In the genomic region with DNA sequence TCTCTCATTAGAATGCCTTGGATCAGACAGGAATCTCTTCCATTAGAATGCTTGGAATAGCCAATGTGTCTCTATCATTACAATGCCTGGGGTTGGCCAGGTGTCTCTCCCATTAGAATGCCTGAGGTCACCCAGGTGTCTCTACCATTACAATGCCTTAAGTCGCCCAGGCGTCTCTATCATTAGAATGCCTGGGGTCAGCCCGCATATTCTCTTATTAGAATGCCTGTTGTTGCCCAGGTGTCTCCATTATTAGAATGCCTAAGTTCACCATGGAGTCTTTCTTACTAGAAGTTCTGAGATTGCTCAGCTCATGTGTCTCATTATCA, we compare ENCODE assay signal across 30 cellular contexts.
"Had no signal": no experiment of that assay in that cellular context is flagged by ENCODE, and none has a peak within 500 bp of the region (broad histone marks: within the 10 kb centered on the region; RNA-seq: fewer than 3 reads in every experiment).

No MANE protein-coding gene starts in this region.

- H3K27me3 Mint-ChIP-seq: activated CD4-positive, alpha-beta memory T cell treated with anti-CD3 and anti-CD28 coated beads, Interleukin-2, amount 10 ng/mL, durations not matched to agents 7 days and 5 days; activated CD4-positive, alpha-beta T cell treated with anti-CD3 and anti-CD28 coated beads, Interleukin-2, amount 10 ng/mL, durations not matched to agents 7 days and 5 days; activated naive CD4-positive, alpha-beta T cell treated with anti-CD3 and anti-CD28 coated beads, Interleukin-2, amount 10 ng/mL, durations not matched to agents 7 days and 5 days; activated naive CD8-positive, alpha-beta T cell treated with anti-CD3 and anti-CD28 coated beads, Interleukin-2, amount 10 ng/mL, durations not matched to agents 7 days and 5 days had no signal

- H3K9me3 Mint-ChIP-seq: activated CD4-positive, alpha-beta memory T cell treated with anti-CD3 and anti-CD28 coated beads, Interleukin-2, amount 10 ng/mL, durations not matched to agents 7 days and 5 days; activated CD4-positive, alpha-beta T cell treated with anti-CD3 and anti-CD28 coated beads, Interleukin-2, amount 10 ng/mL, durations not matched to agents 7 days and 5 days; activated naive CD4-positive, alpha-beta T cell treated with anti-CD3 and anti-CD28 coated beads, Interleukin-2, amount 10 ng/mL, durations not matched to agents 7 days and 5 days; activated naive CD4-positive, alpha-beta T cell treated with anti-CD3 and anti-CD28 coated beads, Interleukin-2, amount 50 U/mL, for 72 hours; activated naive CD8-positive, alpha-beta T cell treated with anti-CD3 and anti-CD28 coated beads, Interleukin-2, amount 10 ng/mL, durations not matched to agents 7 days and 5 days; activated T-cell treated with anti-CD3 and anti-CD28 coated beads, Interleukin-2, amount 50 U/mL, for 24 hours; dendritic cell treated with granulocyte-macrophage colony-stimulating factor and Interleukin-4, amounts not matched to agents 40 ng/mL and 50 ng/mL, for 4 days; endodermal cell had no signal

- H3K27ac ChIP-seq: ascending aorta, breast epithelium, cardiac muscle cell, coronary artery, dorsolateral prefrontal cortex had no signal

- H3K9me3 ChIP-seq: ascending aorta, breast epithelium had no signal

- H3K36me3 ChIP-seq: ascending aorta, breast epithelium, cardiac muscle cell had no signal

- H3K36me3 Mint-ChIP-seq: activated naive CD4-positive, alpha-beta T cell treated with anti-CD3 and anti-CD28 coated beads, Interleukin-2, amount 10 ng/mL, durations not matched to agents 7 days and 5 days; activated naive CD4-positive, alpha-beta T cell treated with anti-CD3 and anti-CD28 coated beads, Interleukin-2, amount 50 U/mL, for 72 hours; activated naive CD8-positive, alpha-beta T cell treated with anti-CD3 and anti-CD28 coated beads, Interleukin-2, amount 10 ng/mL, durations not matched to agents 7 days and 5 days; brain had no signal

- H3K4me3 Mint-ChIP-seq: activated CD4-positive, alpha-beta memory T cell treated with anti-CD3 and anti-CD28 coated beads, Interleukin-2, amount 10 ng/mL, durations not matched to agents 7 days and 5 days; activated CD4-positive, alpha-beta T cell treated with anti-CD3 and anti-CD28 coated beads for 36 hours; activated CD4-positive, alpha-beta T cell treated with anti-CD3 and anti-CD28 coated beads, Interleukin-2, amount 10 ng/mL, durations not matched to agents 7 days and 5 days; activated naive CD4-positive, alpha-beta T cell treated with anti-CD3 and anti-CD28 coated beads, Interleukin-2, amount 10 ng/mL, durations not matched to agents 7 days and 5 days; activated naive CD8-positive, alpha-beta T cell treated with anti-CD3 and anti-CD28 coated beads, Interleukin-2, amount 10 ng/mL, durations not matched to agents 7 days and 5 days; activated T-cell treated with anti-CD3 and anti-CD28 coated beads, Interleukin-2, amount 50 U/mL, for 24 hours; activated T-cell treated with anti-CD3 and anti-CD28 coated beads, Interleukin-2, amount 50 U/mL, for 72 hours; brain; dendritic cell treated with granulocyte-macrophage colony-stimulating factor and Interleukin-4, amounts not matched to agents 40 ng/mL and 50 ng/mL, for 4 days; endodermal cell had no signal

- H3K4me1 ChIP-seq: ascending aorta, breast epithelium had no signal

- H3K27me3 ChIP-seq: ascending aorta, cardiac muscle cell had no signal

- FAIRE-seq: frontal cortex had no signal

- ATAC-seq: activated CD4-positive, alpha-beta T cell treated with anti-CD3 and anti-CD28 coated beads for 36 hours; activated naive CD4-positive, alpha-beta T cell treated with anti-CD3 and anti-CD28 coated beads, Interleukin-2, amount 50 U/mL, for 72 hours; activated T-cell treated with anti-CD3 and anti-CD28 coated beads, Interleukin-2, amount 50 U/mL, for 72 hours; esophagus mucosa had no signal

- DNase-seq: activated CD4-positive, alpha-beta memory T cell treated with anti-CD3 and anti-CD28 coated beads, Interleukin-2, amount 10 ng/mL, durations not matched to agents 7 days and 5 days; activated CD4-positive, alpha-beta T cell treated with anti-CD3 and anti-CD28 coated beads for 36 hours; activated CD4-positive, alpha-beta T cell treated with anti-CD3 and anti-CD28 coated beads, Interleukin-2, amount 10 ng/mL, durations not matched to agents 7 days and 5 days; activated CD4-positive, alpha-beta T cell treated with anti-CD3 and anti-CD28 coated beads, Interleukin-2, amount 50 U/mL, for 4 hours; activated CD4-positive, CD25-positive, alpha-beta regulatory T cell; activated CD4-positive, CD25-positive, alpha-beta regulatory T cell treated with anti-CD3 and anti-CD28 coated beads, Interleukin-2, amount 50 U/mL, for 72 hours; activated CD8-positive, alpha-beta memory T cell treated with anti-CD3 and anti-CD28 coated beads, Interleukin-2, amount 50 U/mL, for 48 hours; activated gamma-delta T cell; activated naive CD4-positive, alpha-beta T cell; activated naive CD4-positive, alpha-beta T cell treated with anti-CD3 and anti-CD28 coated beads, Interleukin-2, amount 10 ng/mL, durations not matched to agents 7 days and 5 days; activated naive CD8-positive, alpha-beta T cell treated with anti-CD3 and anti-CD28 coated beads, Interleukin-2, amount 10 ng/mL, durations not matched to agents 7 days and 5 days; activated T-cell treated with anti-CD3 and anti-CD28 coated beads for 4 hours; activated T-cell treated with anti-CD3 and anti-CD28 coated beads, Interleukin-2, amount 50 U/mL, for 24 hours; activated T-cell treated with anti-CD3 and anti-CD28 coated beads, Interleukin-2, amount 50 U/mL, for 72 hours; central memory CD4-positive, alpha-beta T cell; dorsolateral prefrontal cortex; effector memory CD4-positive, alpha-beta T cell; endodermal cell; foreskin fibroblast; head of caudate nucleus; T-helper 2 cell had no signal

- H3K27ac Mint-ChIP-seq: activated CD4-positive, alpha-beta memory T cell treated with anti-CD3 and anti-CD28 coated beads, Interleukin-2, amount 10 ng/mL, durations not matched to agents 7 days and 5 days; activated CD4-positive, alpha-beta T cell treated with anti-CD3 and anti-CD28 coated beads for 36 hours; activated CD4-positive, alpha-beta T cell treated with anti-CD3 and anti-CD28 coated beads, Interleukin-2, amount 10 ng/mL, durations not matched to agents 7 days and 5 days; activated naive CD4-positive, alpha-beta T cell treated with anti-CD3 and anti-CD28 coated beads, Interleukin-2, amount 10 ng/mL, durations not matched to agents 7 days and 5 days; activated naive CD4-positive, alpha-beta T cell treated with anti-CD3 and anti-CD28 coated beads, Interleukin-2, amount 50 U/mL, for 72 hours; activated naive CD8-positive, alpha-beta T cell treated with anti-CD3 and anti-CD28 coated beads, Interleukin-2, amount 10 ng/mL, durations not matched to agents 7 days and 5 days; activated T-cell treated with anti-CD3 and anti-CD28 coated beads, Interleukin-2, amount 50 U/mL, for 24 hours; activated T-cell treated with anti-CD3 and anti-CD28 coated beads, Interleukin-2, amount 50 U/mL, for 72 hours; brain; dendritic cell treated with granulocyte-macrophage colony-stimulating factor and Interleukin-4, amounts not matched to agents 40 ng/mL and 50 ng/mL, for 4 days; endodermal cell had no signal

- H3K4me1 Mint-ChIP-seq: activated CD4-positive, alpha-beta memory T cell treated with anti-CD3 and anti-CD28 coated beads, Interleukin-2, amount 10 ng/mL, durations not matched to agents 7 days and 5 days; activated CD4-positive, alpha-beta T cell treated with anti-CD3 and anti-CD28 coated beads for 36 hours; activated CD4-positive, alpha-beta T cell treated with anti-CD3 and anti-CD28 coated beads, Interleukin-2, amount 10 ng/mL, durations not matched to agents 7 days and 5 days; activated naive CD4-positive, alpha-beta T cell treated with anti-CD3 and anti-CD28 coated beads, Interleukin-2, amount 10 ng/mL, durations not matched to agents 7 days and 5 days; activated naive CD8-positive, alpha-beta T cell treated with anti-CD3 and anti-CD28 coated beads, Interleukin-2, amount 10 ng/mL, durations not matched to agents 7 days and 5 days; brain; endodermal cell had no signal

- H3K4me3 ChIP-seq: ascending aorta, breast epithelium, cardiac muscle cell, coronary artery, dorsolateral prefrontal cortex had no signal
